Comparison of ENCODE assay signal across 8 cellular contexts in the genomic region with DNA sequence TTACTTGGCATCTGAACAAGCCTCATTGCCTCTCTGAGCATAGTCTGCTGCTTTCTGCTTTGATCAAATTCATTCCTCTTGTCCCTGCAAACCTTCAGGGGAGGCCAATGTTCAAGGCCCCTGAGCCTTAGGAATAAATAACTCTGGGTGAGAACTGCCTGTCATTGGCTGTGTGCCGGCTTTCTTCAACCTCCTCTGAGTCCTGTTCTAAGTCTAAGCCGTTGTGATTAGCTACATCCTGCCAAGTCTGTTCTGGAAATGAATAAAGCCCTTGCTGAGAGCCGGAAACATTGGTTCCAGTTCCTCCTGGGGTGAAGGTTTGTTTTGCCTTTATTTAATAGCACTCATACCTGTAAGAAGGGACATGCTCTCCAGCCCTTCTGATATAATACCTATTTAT.
DNase-seq lines count a peak whose midpoint lies in the region; ATAC-seq lines count a peak whose summit lies in the region.

No MANE protein-coding gene starts in this region.

- no peaks in the 10 kb centered on the region for H3K27me3 Mint-ChIP-seq in stimulated activated naive B cell treated with anti-CD40 and anti-IgM and Interleukin-4, amounts not matched to agents 10 μg/mL and 1 μg/mL and 100 μg/mL, for 72 hours

- H3K9me3 Mint-ChIP-seq in stimulated activated naive B cell treated with anti-CD40 and anti-IgM and Interleukin-4, amounts not matched to agents 10 μg/mL and 1 μg/mL and 100 μg/mL, for 72 hours, result no peaks in the 10 kb centered on the region

- no peaks in the 10 kb centered on the region for H3K9me3 ChIP-seq in adipocyte (ENCODE audit: control insufficient read depth, low read length)

- peak overlapping the region; percentile 94 for H3K27ac Mint-ChIP-seq in stimulated activated naive B cell treated with anti-CD40 and anti-IgM and Interleukin-4, amounts not matched to agents 10 μg/mL and 1 μg/mL and 100 μg/mL, for 72 hours

- peaks cover 28 to 42% of the 10 kb centered on the region in 2 donors for H3K36me3 Mint-ChIP-seq in stimulated activated naive B cell treated with anti-CD40 and anti-IgM and Interleukin-4, amounts not matched to agents 10 μg/mL and 1 μg/mL and 100 μg/mL, for 72 hours

- DNase-seq in adipocyte (ENCODE audit: low read depth), result peak; percentile 61
- DNase-seq in hippocampal formation (lab: John Stamatoyannopoulos, UW), result peak; percentile 34 to 65
- peak; percentile 44 for DNase-seq in stimulated activated naive B cell treated with anti-CD40 and anti-IgM and Interleukin-4, amounts not matched to agents 10 μg/mL and 1 μg/mL and 100 μg/mL, for 72 hours
- DNase-seq in NCI-H1417 treated with DMSO at 0.1 percent for 48 hours (lab: John Stamatoyannopoulos, UW), result no peak

- no peaks in the 10 kb centered on the region for H3K27me3 ChIP-seq in adipocyte (replicated peaks; ENCODE audit: control insufficient read depth, insufficient read depth, low read length)

- no peaks in the 10 kb centered on the region for H3K36me3 ChIP-seq in adipocyte (ENCODE audit: control insufficient read depth, insufficient read depth, low read length, severe bottlenecking)

- ATAC-seq in GM18498 (IDR thresholded peaks at IDR 0.05; ENCODE audit: unreplicated experiment) (peak; percentile 48), HG02870 (IDR thresholded peaks at IDR 0.05; ENCODE audit: unreplicated experiment) (peak; percentile 45), HG03196 (IDR thresholded peaks at IDR 0.05; ENCODE audit: unreplicated experiment) (no peak), GM19397 (IDR thresholded peaks at IDR 0.05; ENCODE audit: unreplicated experiment) (no peak)
- ATAC-seq in stimulated activated naive B cell treated with anti-CD40 and anti-IgM and Interleukin-4, amounts not matched to agents 10 μg/mL and 1 μg/mL and 100 μg/mL, for 72 hours (replicated peaks), result peak; percentile 63 to 69

- H3K4me1 Mint-ChIP-seq in stimulated activated naive B cell treated with anti-CD40 and anti-IgM and Interleukin-4, amounts not matched to agents 10 μg/mL and 1 μg/mL and 100 μg/mL, for 72 hours, result peaks cover 72 to 95% of the 10 kb centered on the region in 2 donors

- peak overlapping the region; percentile 60 to 69 for H3K4me3 Mint-ChIP-seq in stimulated activated naive B cell treated with anti-CD40 and anti-IgM and Interleukin-4, amounts not matched to agents 10 μg/mL and 1 μg/mL and 100 μg/mL, for 72 hours

- peak overlapping the region; percentile 5 for H3K9ac ChIP-seq in adipocyte (ENCODE audit: low read length)

- peak overlapping the region; percentile 12 for H3K4me3 ChIP-seq in adipocyte (ENCODE audit: low read length)

- peaks cover 52% of the 10 kb centered on the region for H3K4me1 ChIP-seq in adipocyte (ENCODE audit: control insufficient read depth, insufficient read depth, low read length)

Comparison
In these comparisons a context has a peak if more than half of its experiments do, and no peak if none do; other contexts are left out.
1. ATAC-seq: peak in GM18498 (single experiment), HG02870 (single experiment) and stimulated activated naive B cell treated with anti-CD40 and anti-IgM and Interleukin-4, amounts not matched to agents 10 μg/mL and 1 μg/mL and 100 μg/mL, for 72 hours (2 of 2); none in HG03196 (single experiment) and GM19397 (single experiment).